In the genomic region with DNA sequence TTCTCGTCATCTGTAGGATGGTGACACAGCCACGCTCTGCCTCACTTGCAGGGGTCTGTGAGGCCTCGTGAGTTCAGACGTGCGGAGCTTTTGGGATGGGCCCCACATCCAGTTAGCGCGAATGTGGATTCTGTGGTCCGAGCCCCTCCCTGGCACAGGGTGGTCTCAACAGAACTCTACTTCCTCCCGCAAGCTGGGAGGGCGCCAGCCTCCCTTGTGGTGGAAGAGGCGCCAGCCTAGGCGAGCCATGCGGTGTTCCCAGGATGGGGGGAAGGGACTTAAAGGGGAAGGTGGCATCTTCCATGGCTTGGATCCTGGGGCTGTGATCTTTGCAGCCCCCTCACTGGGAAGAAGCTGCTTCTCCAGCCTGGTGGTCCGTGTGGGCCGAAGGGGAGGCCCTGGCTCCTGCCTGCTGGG, we compare ENCODE assay signal across 1 cellular context.
TF ChIP-seq lines count a peak whose summit lies in the region.

No MANE protein-coding gene starts in this region.

TF ChIP-seq in A549, 52 proteins besides CTCF, POLR2A, EP300 and RAD21 (continued from another document):
- TF ChIP-seq REST (IDR thresholded peaks at IDR 0.05) = no peak
- TF ChIP-seq ZC3H11A (IDR thresholded peaks at IDR 0.05) = no peak
- TF ChIP-seq FOSL2 (IDR thresholded peaks at IDR 0.05) = no peak
- no peak for TF ChIP-seq FOSL2 (CRISPR knock-in tag; IDR thresholded peaks at IDR 0.05)
- TF ChIP-seq HMGXB4 (CRISPR knock-in tag; IDR thresholded peaks at IDR 0.05; ENCODE audit: borderline replicate concordance) = no peak
- no peak for TF ChIP-seq FOSB (CRISPR knock-in tag; IDR thresholded peaks at IDR 0.05)
- no peak for TF ChIP-seq RFX5 (IDR thresholded peaks at IDR 0.05)
- TF ChIP-seq NFE2L2 (conservative IDR thresholded peaks at IDR 0.05; ENCODE audit: low read length) = no peak
- TF ChIP-seq, protein P1, sequence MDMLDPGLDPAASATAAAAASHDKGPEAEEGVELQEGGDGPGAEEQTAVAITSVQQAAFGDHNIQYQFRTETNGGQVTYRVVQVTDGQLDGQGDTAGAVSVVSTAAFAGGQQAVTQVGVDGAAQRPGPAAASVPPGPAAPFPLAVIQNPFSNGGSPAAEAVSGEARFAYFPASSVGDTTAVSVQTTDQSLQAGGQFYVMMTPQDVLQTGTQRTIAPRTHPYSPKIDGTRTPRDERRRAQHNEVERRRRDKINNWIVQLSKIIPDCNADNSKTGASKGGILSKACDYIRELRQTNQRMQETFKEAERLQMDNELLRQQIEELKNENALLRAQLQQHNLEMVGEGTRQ (IDR thresholded peaks at IDR 0.05) = no peak
- TF ChIP-seq CHD4 (IDR thresholded peaks at IDR 0.05; ENCODE audit: borderline replicate concordance) = no peak
- no peak for TF ChIP-seq BHLHE40 (IDR thresholded peaks at IDR 0.05; ENCODE audit: low read depth, low read length)
- TF ChIP-seq PBX3 (IDR thresholded peaks at IDR 0.05) = no peak
- TF ChIP-seq ZSCAN20 (CRISPR knock-in tag; IDR thresholded peaks at IDR 0.05) = no peak
- TF ChIP-seq, protein P2, sequence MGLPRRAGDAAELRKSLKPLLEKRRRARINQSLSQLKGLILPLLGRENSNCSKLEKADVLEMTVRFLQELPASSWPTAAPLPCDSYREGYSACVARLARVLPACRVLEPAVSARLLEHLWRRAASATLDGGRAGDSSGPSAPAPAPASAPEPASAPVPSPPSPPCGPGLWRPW (IDR thresholded peaks at IDR 0.05) = no peak
- no peak for TF ChIP-seq EHMT2 (IDR thresholded peaks at IDR 0.05; ENCODE audit: low read depth)
